Comparison of ENCODE assay signal across 28 cellular contexts in the genomic region with DNA sequence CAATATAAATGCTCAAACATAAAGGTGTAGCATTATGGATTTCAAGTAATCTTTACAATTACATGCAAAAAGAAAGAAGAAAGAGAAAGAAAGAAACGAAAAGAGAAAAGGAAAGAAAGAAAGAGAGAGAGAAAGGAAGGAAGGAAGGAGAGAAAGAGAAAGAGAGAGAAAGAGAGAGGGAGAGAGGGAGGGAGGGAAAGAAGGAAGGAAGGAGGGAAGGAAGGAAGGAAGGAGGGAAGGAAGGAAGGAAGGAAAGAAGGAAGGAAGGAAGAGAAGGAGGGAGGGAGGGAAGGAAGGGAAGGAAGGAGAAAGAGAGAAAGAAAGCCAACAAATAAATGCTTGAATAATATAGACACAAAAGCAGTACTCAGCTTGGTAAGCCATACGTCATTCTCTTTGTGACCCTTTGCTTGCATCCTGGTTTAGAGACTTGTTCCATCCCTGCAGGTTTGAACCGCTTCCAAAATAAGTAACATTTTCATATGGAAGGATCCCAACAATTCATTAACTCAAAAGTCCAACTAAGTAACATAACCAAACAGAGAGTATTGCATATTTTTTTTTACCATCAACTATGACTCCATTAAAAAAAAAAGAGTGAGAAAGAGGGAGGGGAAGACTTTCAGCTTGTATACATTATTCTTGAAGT.
"Had no signal": no experiment of that assay in that cellular context is flagged by ENCODE, and none has a peak within 500 bp of the region (broad histone marks: within the 10 kb centered on the region; RNA-seq: fewer than 3 reads in every experiment).

No MANE protein-coding gene starts in this region.

- ATAC-seq: naive thymus-derived CD8-positive, alpha-beta T cell; natural killer cell treated with Interleukin-12 subunit alpha and Interleukin-12 subunit beta and Interleukin-15 and Interleukin-18, amount 100 ng/mL, for 72 hours; psoas muscle; stimulated activated naive B cell treated with anti-CD40 and anti-IgM and Interleukin-4, amounts not matched to agents 10 μg/mL and 1 μg/mL and 100 μg/mL, for 72 hours had no signal

- H3K36me3 Mint-ChIP-seq: naive thymus-derived CD8-positive, alpha-beta T cell; stimulated activated naive B cell treated with anti-CD40 and anti-IgM and Interleukin-4, amounts not matched to agents 10 μg/mL and 1 μg/mL and 100 μg/mL, for 72 hours had no signal

- H3K4me2 ChIP-seq: neural progenitor cell, smooth muscle cell had no signal

- H3K9me3 Mint-ChIP-seq: neural progenitor cell; stimulated activated naive B cell treated with anti-CD40 and anti-IgM and Interleukin-4, amounts not matched to agents 10 μg/mL and 1 μg/mL and 100 μg/mL, for 72 hours had no signal

- H3K27me3 Mint-ChIP-seq: natural killer cell treated with Interleukin-12 subunit alpha and Interleukin-12 subunit beta and Interleukin-15 and Interleukin-18, amount 100 ng/mL, for 72 hours; progenitor cell of endocrine pancreas had no signal

- H3K9me3 ChIP-seq: ovary, psoas muscle, spleen, stomach, thoracic aorta, thyroid gland, tibial nerve, upper lobe of left lung, vagina had no signal

- H3K36me3 ChIP-seq: neural progenitor cell, ovary, spleen, stomach, thoracic aorta, thyroid gland, tibial nerve, upper lobe of left lung, vagina had no signal

- H2AFZ ChIP-seq: neural progenitor cell, parathyroid adenoma had no signal

- H3K9ac ChIP-seq: neural progenitor cell, parathyroid adenoma had no signal

- H3K27ac Mint-ChIP-seq: naive thymus-derived CD8-positive, alpha-beta T cell; natural killer cell treated with Interleukin-12 subunit alpha and Interleukin-12 subunit beta and Interleukin-15 and Interleukin-18, amount 100 ng/mL, for 72 hours; neural progenitor cell; progenitor cell of endocrine pancreas; stimulated activated naive B cell treated with anti-CD40 and anti-IgM and Interleukin-4, amounts not matched to agents 10 μg/mL and 1 μg/mL and 100 μg/mL, for 72 hours; stimulated activated naive CD8-positive, alpha-beta T cell treated with anti-CD3 and anti-CD28 coated beads, Interleukin-15, Interleukin-2, amounts not matched to agents 100 ng/mL and 50 ng/mL, for 24 hours had no signal

- H3K4me3 ChIP-seq: neural progenitor cell, ovary, psoas muscle, skin epidermis, smooth muscle cell, spleen, stomach, thoracic aorta, thyroid gland, tibial nerve, upper lobe of left lung, vagina had no signal

- H3K27me3 ChIP-seq: neural progenitor cell, ovary, spleen, stomach, thyroid gland, tibial nerve, upper lobe of left lung, vagina had no signal

- H3K4me1 ChIP-seq: neural progenitor cell, parathyroid adenoma, psoas muscle, upper lobe of left lung, vagina had no signal

- H3K4me1 Mint-ChIP-seq: naive thymus-derived CD8-positive, alpha-beta T cell; neural progenitor cell; stimulated activated naive B cell treated with anti-CD40 and anti-IgM and Interleukin-4, amounts not matched to agents 10 μg/mL and 1 μg/mL and 100 μg/mL, for 72 hours had no signal

- H3K27ac ChIP-seq: neural progenitor cell, ovary, parathyroid adenoma, psoas muscle, skin epidermis, spleen, stomach, thoracic aorta, thyroid gland, tibial nerve, upper lobe of left lung, vagina had no signal

- H3K79me2 ChIP-seq: parathyroid adenoma had no signal

- DNase-seq: naive thymus-derived CD8-positive, alpha-beta T cell; occipital lobe; ovary; posterior cingulate gyrus; psoas muscle; right cardiac atrium; spleen; stimulated activated CD4-positive, alpha-beta T cell treated with anti-CD3 and anti-CD28 coated beads, Interleukin-12 subunit alpha, Interleukin-12 subunit beta, amount 100 ng/mL, for 4 hours; stimulated activated CD4-positive, alpha-beta T cell treated with anti-CD3 and anti-CD28 coated beads, Interleukin-1b, Interleukin-23, amount 100 ng/mL, for 48 hours; stimulated activated CD4-positive, alpha-beta T cell treated with anti-CD3 and anti-CD28 coated beads, Interleukin-4, amount 100 ng/mL, for 1 hour; stimulated activated CD4-positive, alpha-beta T cell treated with anti-CD3 and anti-CD28 coated beads, Interleukin-4, amount 100 ng/mL, for 4 hours; stimulated activated CD8-positive, alpha-beta memory T cell treated with anti-CD3 and anti-CD28 coated beads, Interleukin-4, amount 100 ng/mL, for 48 hours; stimulated activated naive B cell treated with anti-CD40 and anti-IgM and Interleukin-4, amounts not matched to agents 10 μg/mL and 1 μg/mL and 100 μg/mL, for 72 hours; stimulated activated naive CD4-positive, alpha-beta T cell treated with Interleukin-2 at 50 U/mL for 16 hours; stomach; thyroid gland; trophoblast cell; upper lobe of left lung had no signal

- H3K4me3 Mint-ChIP-seq: naive thymus-derived CD8-positive, alpha-beta T cell; natural killer cell treated with Interleukin-12 subunit alpha and Interleukin-12 subunit beta and Interleukin-15 and Interleukin-18, amount 100 ng/mL, for 72 hours; neural progenitor cell; stimulated activated naive B cell treated with anti-CD40 and anti-IgM and Interleukin-4, amounts not matched to agents 10 μg/mL and 1 μg/mL and 100 μg/mL, for 72 hours; stimulated activated naive CD8-positive, alpha-beta T cell treated with anti-CD3 and anti-CD28 coated beads, Interleukin-15, Interleukin-2, amounts not matched to agents 100 ng/mL and 50 ng/mL, for 24 hours had no signal
